8 cellular contexts compared by ENCODE assay signal in the genomic region with DNA sequence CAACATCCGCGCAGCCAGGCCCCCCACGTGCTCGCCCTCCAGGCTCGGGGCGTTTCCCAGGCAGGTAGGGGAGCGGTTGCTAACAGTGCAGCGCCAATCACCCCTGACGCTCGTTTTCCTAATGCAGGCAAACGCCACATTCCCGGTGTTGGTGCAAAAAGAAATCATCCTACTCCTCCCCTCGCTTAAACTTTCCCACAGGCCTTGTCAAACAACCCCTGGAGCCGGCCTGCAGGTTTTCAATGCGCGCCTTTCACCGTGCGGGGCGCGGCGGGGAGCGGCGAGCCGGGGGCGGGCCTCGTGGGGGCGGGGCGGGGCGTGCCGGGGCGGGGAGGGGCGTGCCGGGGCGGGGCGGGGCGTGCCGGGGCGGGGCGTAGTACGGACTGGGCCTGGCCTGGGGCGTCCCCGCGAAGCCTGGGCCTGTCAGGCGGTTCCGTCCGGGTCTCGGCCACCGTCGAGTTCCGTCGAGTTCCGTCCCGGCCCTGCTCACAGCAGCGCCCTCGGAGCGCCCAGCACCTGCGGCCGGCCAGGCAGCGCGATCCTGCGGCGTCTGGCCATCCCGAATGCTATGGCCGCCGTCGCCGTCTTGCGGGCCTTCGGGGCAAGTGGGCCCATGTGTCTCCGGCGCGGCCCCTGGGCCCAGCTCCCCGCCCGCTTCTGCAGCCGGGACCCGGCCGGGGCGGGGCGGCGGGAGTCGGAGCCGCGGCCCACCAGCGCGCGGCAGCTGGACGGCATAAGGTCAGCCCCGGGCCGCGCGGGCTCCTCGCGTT. TPM values are rescaled to one million over a fixed set of nuclear protein-coding genes. Genes with fewer than 3 reads are reported as not detected.
A peak's percentile ranks its signal among the peaks of the same experiment; 100 is the strongest.
DNase-seq lines count a peak whose midpoint lies in the region; ATAC-seq and TF ChIP-seq lines count a peak whose summit lies in the region.

A gene with protein sequence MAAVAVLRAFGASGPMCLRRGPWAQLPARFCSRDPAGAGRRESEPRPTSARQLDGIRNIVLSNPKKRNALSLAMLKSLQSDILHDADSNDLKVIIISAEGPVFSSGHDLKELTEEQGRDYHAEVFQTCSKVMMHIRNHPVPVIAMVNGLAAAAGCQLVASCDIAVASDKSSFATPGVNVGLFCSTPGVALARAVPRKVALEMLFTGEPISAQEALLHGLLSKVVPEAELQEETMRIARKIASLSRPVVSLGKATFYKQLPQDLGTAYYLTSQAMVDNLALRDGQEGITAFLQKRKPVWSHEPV (plus strand): TSS at position 374 of the 770 bp plus-strand sequence. CDS start 195 bp downstream, at position 569.

- H3K4me1 ChIP-seq in neutrophil (ENCODE audit: control insufficient read depth in 1 of 2, insufficient read depth in 1 of 2, low read depth in 1 of 2, low read length in 1 of 2) (peaks cover 33 to 35% of the 10 kb centered on the region in 2 experiments), thyroid gland (peaks cover 5 to 17% of the 10 kb centered on the region in 2 donors)

- 2 to 4% methylated on average over 13 to 50 of the region's 93 CpGs for WGBS in thyroid gland, 2 donors

- H3K9me3 ChIP-seq in neutrophil (no peaks in the 10 kb centered on the region), thyroid gland (no peaks in the 10 kb centered on the region)

- H3K36me3 ChIP-seq in GM06990 (ENCODE audit: control insufficient read depth, insufficient read depth, low read length) (no peaks in the 10 kb centered on the region), neutrophil (no peaks in the 10 kb centered on the region), thyroid gland (no peaks in the 10 kb centered on the region)

- intact Hi-C loops in thyroid gland (cut with DNase I), result no loop called here

- DNase-seq in GM06990 (ENCODE audit: extremely low read depth, insufficient read length) (peak; percentile 69), NCI-H2227 (lab: John Stamatoyannopoulos, UW; ENCODE audit: unreplicated experiment) (peak; percentile 44), fibroblast of the conjunctiva (ENCODE audit: low read depth) (peak; percentile 22), thyroid gland (peak; percentile 57 to 70), inferior parietal cortex (ENCODE audit: extremely low spot score) (no peak)
- DNase-seq in activated effector memory CD4-positive, alpha-beta T cell treated with Interleukin-2 at 50 U/mL for 16 hours, result peak; percentile 20

- TF ChIP-seq CTCF in GM06990 (IDR thresholded peaks at IDR 0.05; ENCODE audit: insufficient read depth, low read length, poor library complexity, severe bottlenecking) (no peak), neutrophil (IDR thresholded peaks at IDR 0.05) (peak; percentile 14), thyroid gland (IDR thresholded peaks at IDR 0.05) (no peak)

- H3K27me3 ChIP-seq in GM06990 (replicated peaks; ENCODE audit: control insufficient read depth, insufficient read depth, low read length) (no peaks in the 10 kb centered on the region), neutrophil (peaks cover 32% of the 10 kb centered on the region), thyroid gland (no peaks in the 10 kb centered on the region)

- H3K4me3 ChIP-seq in GM06990 (replicated peaks; ENCODE audit: low read depth, low read length) (peak within 1 kb of the TSS; percentile 70), neutrophil (ENCODE audit: low read depth in 1 of 2, low read length in 1 of 2) (peak within 1 kb of the TSS; percentile 78 to 81), thyroid gland (replicated peaks in 1 of 3) (peak within 1 kb of the TSS; percentile 41 to 59 (median 51))

- H3K27ac ChIP-seq in neutrophil (peak within 1 kb of the TSS; percentile 75), thyroid gland (peak within 1 kb of the TSS in 2 of 3 donors; percentile 63 to 70)

- peak; percentile 58 for ATAC-seq in GM21825 (IDR thresholded peaks at IDR 0.05; ENCODE audit: unreplicated experiment)

- peak in 1 of 2 donors; percentile 40 for TF ChIP-seq POLR2A in thyroid gland (IDR thresholded peaks at IDR 0.05)

RNA-seq across cellular contexts. Expression of the gene that starts here (rescaled TPM):
- 10 to 100 TPM; 22.4 to 85.4 (median 69.1) TPM for total RNA-seq in thyroid gland
